In the genomic region with DNA sequence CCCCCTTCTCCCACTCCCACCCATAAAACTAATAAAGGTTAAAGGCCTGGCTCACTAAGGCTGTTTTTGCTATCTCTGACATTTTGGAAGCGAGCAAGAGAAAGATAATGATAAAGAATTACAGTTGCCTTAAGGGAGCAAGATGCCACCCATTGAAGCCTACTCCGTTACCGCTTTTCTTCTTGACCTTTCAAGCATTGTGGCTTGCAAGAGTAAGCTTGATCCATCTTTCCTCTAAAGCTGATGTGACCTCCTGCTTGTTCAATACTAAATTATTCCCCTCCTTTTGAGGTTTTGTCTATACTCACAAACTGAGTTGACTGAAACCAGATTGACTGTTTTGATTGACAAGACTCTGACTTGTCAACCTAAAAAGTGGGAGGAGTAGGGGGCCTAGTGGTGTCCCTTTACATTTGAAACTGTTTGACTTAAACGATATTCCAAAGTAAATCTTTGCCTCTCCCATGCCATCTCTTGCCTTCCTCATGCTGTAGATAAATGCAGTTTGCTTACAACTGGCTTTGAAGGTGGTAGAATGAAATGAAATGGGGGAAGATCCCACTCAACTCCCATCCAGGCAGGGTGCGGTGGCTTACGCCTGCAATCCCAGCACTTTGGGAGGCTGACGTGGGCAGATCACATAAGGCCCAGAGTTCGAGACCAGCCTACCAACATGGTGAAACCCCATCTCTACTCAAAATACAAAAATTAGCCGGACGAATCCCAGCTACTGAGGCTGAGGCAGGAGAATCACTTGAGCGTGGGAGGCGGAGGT, we compare ENCODE assay signal across 1 cellular context.
TF ChIP-seq lines count a peak whose summit lies in the region.

No MANE protein-coding gene starts in this region.

TF ChIP-seq in H1, 55 proteins besides CTCF, POLR2A, EP300 and RAD21:
- no peak for TF ChIP-seq MAFK (IDR thresholded peaks at IDR 0.05; ENCODE audit: low read depth, low read length)
- no peak for TF ChIP-seq SRF (IDR thresholded peaks at IDR 0.05; ENCODE audit: low read depth, low read length)
- peak; percentile 79; the same call in 1 of the 2 replicates for TF ChIP-seq POLR2AphosphoS5 (IDR thresholded peaks at IDR 0.05; ENCODE audit: low read depth, low read length)
